In genomic region chr22:47847281-47847890, GRCh38 we compare ENCODE assay signal across 18 cellular contexts.
"Had no signal": no experiment of that assay in that cellular context is flagged by ENCODE, and none has a peak within 500 bp of the region (broad histone marks: within the 10 kb centered on the region; RNA-seq: fewer than 3 reads in every experiment).

No MANE protein-coding gene starts in this region.

- H3K36me3 ChIP-seq: left ventricle myocardium inferior, ovary, spleen, upper lobe of left lung had no signal

- H3K9me3 Mint-ChIP-seq: activated CD8-positive, alpha-beta T cell treated with anti-CD3 and anti-CD28 coated beads for 36 hours; activated T-helper 1 cell treated with anti-CD3 and anti-CD28 coated beads, Interleukin-12 subunit alpha, Interleukin-12 subunit beta, Interleukin-2, Interleukin-4 antibody, amounts not matched to agents 30 ng/mL and 10 ng/mL and 1 ng/mL, durations not matched to agents 14 hours and 24 hours and 36 hours; stimulated activated memory B cell treated with anti-CD40 and anti-IgM and Interleukin-4, amounts not matched to agents 10 μg/mL and 1 μg/mL and 100 μg/mL, for 72 hours had no signal

- DNase-seq: activated CD4-positive, alpha-beta T cell treated with anti-CD3 and anti-CD28 coated beads for 36 hours; activated CD8-positive, alpha-beta memory T cell treated with anti-CD3 and anti-CD28 coated beads, Interleukin-2, amount 50 U/mL, for 48 hours; activated CD8-positive, alpha-beta T cell treated with anti-CD3 and anti-CD28 coated beads for 36 hours; activated naive CD4-positive, alpha-beta T cell; aorta; effector CD4-positive, alpha-beta T cell; foreskin melanocyte; islet precursor cell; left ventricle myocardium inferior; mesenchymal stem cell; nephron progenitor cell; ovary; right cardiac atrium; spleen; stimulated activated CD4-positive, alpha-beta T cell treated with anti-CD3 and anti-CD28 coated beads, Interleukin-1b, Interleukin-23, amount 100 ng/mL, for 48 hours; upper lobe of left lung had no signal

- H3K36me3 Mint-ChIP-seq: stimulated activated memory B cell treated with anti-CD40 and anti-IgM and Interleukin-4, amounts not matched to agents 10 μg/mL and 1 μg/mL and 100 μg/mL, for 72 hours had no signal

- H3K4me3 Mint-ChIP-seq: activated CD4-positive, alpha-beta T cell treated with anti-CD3 and anti-CD28 coated beads for 36 hours; activated CD8-positive, alpha-beta T cell treated with anti-CD3 and anti-CD28 coated beads for 36 hours; activated T-helper 1 cell treated with anti-CD3 and anti-CD28 coated beads, Interleukin-12 subunit alpha, Interleukin-12 subunit beta, Interleukin-2, Interleukin-4 antibody, amounts not matched to agents 30 ng/mL and 10 ng/mL and 1 ng/mL, durations not matched to agents 14 hours and 24 hours and 36 hours; nephron progenitor cell; stimulated activated memory B cell treated with anti-CD40 and anti-IgM and Interleukin-4, amounts not matched to agents 10 μg/mL and 1 μg/mL and 100 μg/mL, for 72 hours had no signal

- H3K9me3 ChIP-seq: left ventricle myocardium inferior, ovary, spleen, upper lobe of left lung had no signal

- H3K4me1 ChIP-seq: left ventricle myocardium inferior, spleen, upper lobe of left lung had no signal

- H3K4me3 ChIP-seq: left ventricle myocardium inferior, ovary, spleen, upper lobe of left lung had no signal

- H3K27ac Mint-ChIP-seq: activated CD4-positive, alpha-beta T cell treated with anti-CD3 and anti-CD28 coated beads for 36 hours; activated CD8-positive, alpha-beta T cell treated with anti-CD3 and anti-CD28 coated beads for 36 hours; activated T-helper 1 cell treated with anti-CD3 and anti-CD28 coated beads, Interleukin-12 subunit alpha, Interleukin-12 subunit beta, Interleukin-2, Interleukin-4 antibody, amounts not matched to agents 30 ng/mL and 10 ng/mL and 1 ng/mL, durations not matched to agents 14 hours and 24 hours and 36 hours; nephron progenitor cell; stimulated activated memory B cell treated with anti-CD40 and anti-IgM and Interleukin-4, amounts not matched to agents 10 μg/mL and 1 μg/mL and 100 μg/mL, for 72 hours had no signal

- H3K27ac ChIP-seq: left ventricle myocardium inferior, ovary, spleen, upper lobe of left lung had no signal

- H3K27me3 ChIP-seq: ovary, upper lobe of left lung had no signal

- H3K4me1 Mint-ChIP-seq: activated CD4-positive, alpha-beta T cell treated with anti-CD3 and anti-CD28 coated beads for 36 hours had no signal
